In the genomic region with DNA sequence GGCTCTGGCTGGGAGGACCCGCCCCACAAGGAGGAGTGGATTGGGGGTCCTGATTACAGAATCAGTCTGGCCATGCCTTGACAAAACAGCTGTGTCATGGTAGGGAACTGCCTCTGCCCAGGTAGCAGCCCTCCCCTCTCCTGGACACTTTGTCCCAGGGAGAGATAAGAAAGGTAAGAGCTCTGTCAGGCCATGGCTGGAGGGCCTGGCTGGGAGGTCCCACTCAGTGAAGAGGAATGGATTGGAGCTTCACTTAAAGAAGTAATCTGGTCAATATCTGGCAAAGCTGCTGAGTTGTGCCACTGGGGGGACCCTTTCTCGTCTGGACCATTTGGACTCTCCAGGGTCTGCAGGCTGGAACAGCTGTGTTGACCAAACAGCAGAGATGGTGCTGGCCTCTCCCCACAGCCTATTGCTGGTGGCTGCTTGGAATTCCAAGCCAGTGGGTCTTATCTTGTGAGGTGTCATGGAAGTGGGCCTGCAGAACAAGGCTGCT, we compare ENCODE assay signal across 13 cellular contexts.
A peak's percentile ranks its signal among the peaks of the same experiment; 100 is the strongest.
DNase-seq lines count a peak whose midpoint lies in the region; ATAC-seq and TF ChIP-seq lines count a peak whose summit lies in the region.
"Had no signal": no experiment of that assay in that cellular context is flagged by ENCODE, and none has a peak within 500 bp of the region (broad histone marks: within the 10 kb centered on the region; RNA-seq: fewer than 3 reads in every experiment).

No MANE protein-coding gene starts in this region.

- H3K18ac ChIP-seq in mesendoderm (ENCODE audit: low read length) = no peak overlapping the region

- H3K79me2 ChIP-seq in mesendoderm (ENCODE audit: control insufficient read depth, insufficient read depth, low read length) = peaks cover 59% of the 10 kb centered on the region

- H2BK15ac ChIP-seq in mesendoderm (replicated peaks; ENCODE audit: low read depth) = no peak overlapping the region

- no peak overlapping the region for H3K27ac Mint-ChIP-seq in endodermal cell
- H3K27ac Mint-ChIP-seq: T-helper 1 cell treated with Interleukin-12 subunit alpha and Interleukin-12 subunit beta and Interleukin-4 antibody, amounts not matched to agents 30 μg/mL and 1 μg/mL, for 36 hours had no signal

- H3K23ac ChIP-seq in mesendoderm (ENCODE audit: low read length) = no peak overlapping the region

- no peak overlapping the region for H3K4me3 ChIP-seq in endodermal cell (ENCODE audit: low read length)
- no peak overlapping the region for H3K4me3 ChIP-seq in mesendoderm (ENCODE audit: low read length)
- H3K4me3 ChIP-seq in aorta (ENCODE audit: low read length in 2 of 2) = no peak overlapping the region
- H3K4me3 ChIP-seq: pancreas had no signal

- no peak overlapping the region for H2BK120ac ChIP-seq in mesendoderm (ENCODE audit: low read depth, low read length)

- no peak overlapping the region for H3K56ac ChIP-seq in mesendoderm (ENCODE audit: low read length)

- no peak overlapping the region for H2BK5ac ChIP-seq in mesendoderm (ENCODE audit: low read length)

- H3K27me3 ChIP-seq in endodermal cell (ENCODE audit: control insufficient read depth, insufficient read depth, low read length, poor library complexity, severe bottlenecking) (no peaks in the 10 kb centered on the region), mesendoderm (ENCODE audit: insufficient read depth, low read length, poor library complexity) (no peaks in the 10 kb centered on the region), aorta (ENCODE audit: control insufficient read depth in 1 of 2, insufficient read depth in 2 of 2, low read length in 1 of 2) (no peaks in the 10 kb centered on the region)
- H3K27me3 ChIP-seq: pancreas had no signal

- DNase-seq in Right ventricle myocardium superior = peak; percentile 30
- no peak for DNase-seq in cardiac septum (ENCODE audit: low spot score)
- DNase-seq in endodermal cell = peak; percentile 53
- peak; percentile 72 for DNase-seq in mesendoderm
- no peak for DNase-seq in aorta
- DNase-seq in COLO829 (ENCODE audit: low spot score) = no peak
- DNase-seq in C1 segment of cervical spinal cord (lab: John Stamatoyannopoulos, UW) = no peak
- DNase-seq: amniotic stem cell, KG1 had no signal

- whole genome bisulfite sequencing in endodermal cell (ENCODE audit: insufficient coverage in 1 of 2, insufficient read length in 1 of 2), 2 experiments = 62% methylated on average over 2 of the region's 2 CpGs; no CpG with 5 or more reads in 1 of the 2 experiments
- WGBS in mesendoderm (ENCODE audit: extremely low coverage, insufficient coverage, low lambda C conversion rate) = no CpG with 5 or more reads among the region's 2 CpGs
- WGBS in aorta, 2 donors = 29 to 58% methylated on average over 2 of the region's 2 CpGs

- ATAC-seq in Right ventricle myocardium superior (ENCODE audit: poor library complexity) (peak; percentile 35), aorta (ENCODE audit: low FRiP score) (peak; percentile 29), HG02840 (IDR thresholded peaks at IDR 0.05; ENCODE audit: low FRiP score, unreplicated experiment) (no peak)

- H3K27ac ChIP-seq in endodermal cell (ENCODE audit: low read depth, low read length) (no peak overlapping the region), mesendoderm (ENCODE audit: low read depth, low read length) (no peak overlapping the region), aorta (ENCODE audit: low read depth in 1 of 2, low read length in 2 of 2) (no peak overlapping the region)
- H3K27ac ChIP-seq: epithelial cell of prostate, pancreas had no signal

- H2AK5ac ChIP-seq in mesendoderm (ENCODE audit: low read length) = no peak overlapping the region

- no peak overlapping the region for H3K9ac ChIP-seq in endodermal cell (ENCODE audit: extremely low read depth, low read length, poor library complexity, severe bottlenecking)
- H3K9ac ChIP-seq in mesendoderm (ENCODE audit: low read length) = no peak overlapping the region

- no peaks in the 10 kb centered on the region for H3K9me3 Mint-ChIP-seq in endodermal cell

- no peaks in the 10 kb centered on the region for H3K36me3 ChIP-seq in endodermal cell (ENCODE audit: control insufficient read depth, insufficient read depth, low read length)
- no peaks in the 10 kb centered on the region for H3K36me3 ChIP-seq in mesendoderm (ENCODE audit: control insufficient read depth, insufficient read depth, low read length)
- no peaks in the 10 kb centered on the region for H3K36me3 ChIP-seq in aorta (ENCODE audit: control insufficient read depth in 1 of 2, insufficient read depth in 2 of 2, low read length in 1 of 2)
- H3K36me3 ChIP-seq: pancreas had no signal

- H4K8ac ChIP-seq in mesendoderm (ENCODE audit: low read depth, low read length) = no peak overlapping the region

- H3K4me2 ChIP-seq in mesendoderm (ENCODE audit: low read length) = no peak overlapping the region

- peaks cover 14% of the 10 kb centered on the region for H3K79me1 ChIP-seq in mesendoderm (ENCODE audit: low read length)

- H3K27me3 Mint-ChIP-seq in endodermal cell (ENCODE audit: insufficient read depth) = no peaks in the 10 kb centered on the region

- H3K9me3 ChIP-seq in endodermal cell (ENCODE audit: control insufficient read depth, low read length) = peaks cover 4% of the 10 kb centered on the region
- no peaks in the 10 kb centered on the region for H3K9me3 ChIP-seq in aorta (ENCODE audit: control insufficient read depth, low read length)
- H3K9me3 ChIP-seq: pancreas had no signal

- H3K4me3 Mint-ChIP-seq in endodermal cell = no peak overlapping the region
- H3K4me3 Mint-ChIP-seq: T-helper 1 cell treated with Interleukin-12 subunit alpha and Interleukin-12 subunit beta and Interleukin-4 antibody, amounts not matched to agents 30 μg/mL and 1 μg/mL, for 36 hours had no signal

- H4K5ac ChIP-seq in mesendoderm (ENCODE audit: low read length) = no peak overlapping the region

- no peak for TF ChIP-seq CTCF in endodermal cell (conservative IDR thresholded peaks at IDR 0.05)

- intact Hi-C loops in Right ventricle myocardium superior (cut with DNase I) = loop anchor here (10.0 kb wide), 1 partner anchor 55 kb away; no protein-coding TSS in a partner anchor
- intact Hi-C loops in cardiac septum (cut with DNase I) = no loop called here
- intact Hi-C loops in aorta (cut with DNase I) = no loop called here

- H3K4me1 ChIP-seq in endodermal cell (ENCODE audit: control insufficient read depth, insufficient read depth, low read length) = peaks cover 3% of the 10 kb centered on the region
- peaks cover 2% of the 10 kb centered on the region for H3K4me1 ChIP-seq in mesendoderm (ENCODE audit: control insufficient read depth, low read depth, low read length)
- peaks cover 0 to 8% of the 10 kb centered on the region in 2 donors for H3K4me1 ChIP-seq in aorta (ENCODE audit: control insufficient read depth in 1 of 2, insufficient read depth in 2 of 2, low read length in 2 of 2)

- H3K4me1 Mint-ChIP-seq in endodermal cell = peaks cover 3% of the 10 kb centered on the region

- H3K4ac ChIP-seq in mesendoderm (ENCODE audit: low read depth, low read length) = no peak overlapping the region

- H3K36me3 Mint-ChIP-seq in endodermal cell (ENCODE audit: low read depth) = peaks cover 2% of the 10 kb centered on the region

Comparison
In these comparisons a context has a peak if more than half of its experiments do, and no peak if none do; other contexts are left out.
1. DNase-seq: peak in Right ventricle myocardium superior (single experiment), endodermal cell (single experiment) and mesendoderm (single experiment); none in cardiac septum (single experiment), aorta (0 of 2), COLO829 (single experiment) and C1 segment of cervical spinal cord (0 of 14).